ENCODE assay signal across 1 cellular context in genomic region chrX:53303195-53303594, GRCh38.
TF ChIP-seq lines count a peak whose summit lies in the region.

No MANE protein-coding gene starts in this region.

TF ChIP-seq in K562, 482 proteins besides CTCF, POLR2A, EP300 and RAD21 (continued from another document):
- TF ChIP-seq SUPT5H (IDR thresholded peaks at IDR 0.05) (no peak), PKNOX1 (IDR thresholded peaks at IDR 0.05) (peak; percentile 30; the same call in 1 of the 2 replicates), EP400 (IDR thresholded peaks at IDR 0.05) (no peak), POLR2AphosphoS5 (IDR thresholded peaks at IDR 0.05; ENCODE audit: control insufficient read depth, insufficient read depth, low read depth, low read length) (no peak), ZBTB8A (IDR thresholded peaks at IDR 0.05; ENCODE audit: partially characterized antibody) (no peak), TCF15 (CRISPR knock-in tag; IDR thresholded peaks at IDR 0.05) (no peak)
